9 cellular contexts compared by ENCODE assay signal in the genomic region with DNA sequence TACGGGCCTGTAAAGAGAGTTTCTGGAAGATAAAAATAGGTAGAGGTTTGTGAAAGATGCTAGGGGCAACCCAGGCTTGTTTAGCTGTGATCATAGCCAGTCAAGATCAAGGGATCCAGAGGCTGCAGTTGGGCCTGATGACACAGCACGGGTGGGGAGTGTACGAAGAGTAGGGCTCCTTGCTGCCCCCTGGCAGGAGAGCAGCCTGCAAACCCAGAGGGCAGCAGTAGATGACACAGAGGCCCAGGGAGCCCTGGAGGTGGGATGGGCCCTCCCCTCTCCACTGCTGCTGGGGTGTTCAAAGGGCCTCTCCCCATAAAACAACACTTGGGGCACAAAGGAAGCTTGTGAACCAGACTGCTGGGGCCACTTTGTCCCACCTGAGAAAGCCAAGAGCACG. TPM values are rescaled to one million over a fixed set of nuclear protein-coding genes. Genes with fewer than 3 reads are reported as not detected.
DNase-seq lines count a peak whose midpoint lies in the region; ATAC-seq and TF ChIP-seq lines count a peak whose summit lies in the region.
"Had no signal": no experiment of that assay in that cellular context is flagged by ENCODE, and none has a peak within 500 bp of the region (broad histone marks: within the 10 kb centered on the region; RNA-seq: fewer than 3 reads in every experiment).

No MANE protein-coding gene starts in this region.

- DNase-seq in GM03348 (ENCODE audit: low spot score) (peak; percentile 49), M059J (ENCODE audit: low read depth) (peak; percentile 61), kidney tubule cell (ENCODE audit: low spot score) (peak; percentile 53), ascending aorta (ENCODE audit: low spot score in 2 of 2) (no peak), NCI-H226 (no peak)
- peak; percentile 25 to 39 for DNase-seq in activated T-cell treated with anti-CD3 and anti-CD28 coated beads, Interleukin-2, amount 50 U/mL, for 72 hours

- H3K36me3 Mint-ChIP-seq in activated T-cell treated with anti-CD3 and anti-CD28 coated beads, Interleukin-2, amount 50 U/mL, for 72 hours (ENCODE audit: insufficient read depth in 2 of 2): no peaks in the 10 kb centered on the region
- H3K36me3 Mint-ChIP-seq: immature natural killer cell had no signal

- no peaks in the 10 kb centered on the region for H3K9me3 ChIP-seq in ascending aorta

- H3K27me3 Mint-ChIP-seq in activated T-cell treated with anti-CD3 and anti-CD28 coated beads, Interleukin-2, amount 50 U/mL, for 72 hours (ENCODE audit: low read depth): peaks cover 8% of the 10 kb centered on the region

- no peaks in the 10 kb centered on the region for H3K36me3 ChIP-seq in ascending aorta

- no peak overlapping the region for H3K27ac ChIP-seq in ascending aorta

- no peak overlapping the region for H3K4me3 ChIP-seq in ascending aorta

- TF ChIP-seq CTCF in ascending aorta (IDR thresholded peaks at IDR 0.05): no peak

- no peaks in the 10 kb centered on the region for H3K9me3 Mint-ChIP-seq in activated T-cell treated with anti-CD3 and anti-CD28 coated beads, Interleukin-2, amount 50 U/mL, for 72 hours
- H3K9me3 Mint-ChIP-seq: immature natural killer cell had no signal

- H3K4me1 ChIP-seq in ascending aorta: no peaks in the 10 kb centered on the region

- H3K27ac Mint-ChIP-seq in activated T-cell treated with anti-CD3 and anti-CD28 coated beads, Interleukin-2, amount 50 U/mL, for 72 hours: no peak overlapping the region

- intact Hi-C loops in ascending aorta (cut with DNase I): no loop called here

- no peak overlapping the region for H3K4me3 Mint-ChIP-seq in activated T-cell treated with anti-CD3 and anti-CD28 coated beads, Interleukin-2, amount 50 U/mL, for 72 hours
- H3K4me3 Mint-ChIP-seq: immature natural killer cell had no signal

- peaks cover 8% of the 10 kb centered on the region for H3K4me1 Mint-ChIP-seq in activated T-cell treated with anti-CD3 and anti-CD28 coated beads, Interleukin-2, amount 50 U/mL, for 72 hours (ENCODE audit: low read depth)

- peak; percentile 77 to 78 for ATAC-seq in activated T-cell treated with anti-CD3 and anti-CD28 coated beads, Interleukin-2, amount 50 U/mL, for 72 hours (replicated peaks in 1 of 2)
- ATAC-seq in HG03039 (IDR thresholded peaks at IDR 0.05; ENCODE audit: unreplicated experiment): no peak
- ATAC-seq in HG02981 (IDR thresholded peaks at IDR 0.05; ENCODE audit: unreplicated experiment): no peak

- H3K27me3 ChIP-seq in ascending aorta: no peaks in the 10 kb centered on the region

RNA-seq across cellular contexts. Expression of a gene that starts 47.2 kb away (rescaled TPM):
- total RNA-seq in M059J (2014; rRNA removed; shearing (Covaris generic)): 41.2 and 65.8 TPM in 2 replicates
- 10 to 100 TPM; 65.2 to 67.1 TPM for total RNA-seq in activated T-cell treated with anti-CD3 and anti-CD28 coated beads, Interleukin-2, amount 50 U/mL, for 72 hours
- 110 TPM for total RNA-seq in ascending aorta

Comparison
In these comparisons a context has a peak if more than half of its experiments do, and no peak if none do; other contexts are left out.
1. DNase-seq: peak in GM03348 (single experiment), M059J (single experiment), activated T-cell treated with anti-CD3 and anti-CD28 coated beads, Interleukin-2, amount 50 U/mL, for 72 hours (2 of 2) and kidney tubule cell (single experiment); none in ascending aorta (0 of 2) and NCI-H226 (single experiment).
2. ATAC-seq: peak in activated T-cell treated with anti-CD3 and anti-CD28 coated beads, Interleukin-2, amount 50 U/mL, for 72 hours (2 of 2); none in HG03039 (single experiment) and HG02981 (single experiment).